In the genomic region with DNA sequence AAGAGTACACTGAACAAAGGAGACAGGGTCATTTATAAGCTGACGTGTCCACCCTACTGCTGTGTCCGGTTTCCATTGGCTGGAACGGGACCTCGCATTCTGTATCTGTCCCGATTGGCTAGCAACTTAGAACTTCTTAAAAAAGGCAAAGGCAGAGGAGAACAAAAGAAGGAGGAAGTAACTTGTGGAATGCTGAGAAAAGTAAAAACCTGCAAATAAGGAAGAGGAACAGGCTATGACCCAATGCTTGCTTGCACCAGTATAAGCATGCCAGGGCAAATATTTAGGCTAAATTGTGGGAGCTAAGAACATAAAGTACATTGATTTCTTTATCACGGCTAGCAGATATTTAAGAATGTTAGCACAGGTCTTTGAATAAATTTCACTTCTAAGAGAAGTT, we compare ENCODE assay signal across 6 cellular contexts. TPM values are rescaled to one million over a fixed set of nuclear protein-coding genes. Genes with fewer than 3 reads are reported as not detected.
"Had no signal": no experiment of that assay in that cellular context is flagged by ENCODE, and none has a peak within 500 bp of the region (broad histone marks: within the 10 kb centered on the region; RNA-seq: fewer than 3 reads in every experiment).

No MANE protein-coding gene starts in this region.

RNA-seq across cellular contexts. Expression of a gene that starts 4.4 kb away (rescaled TPM):
- total RNA-seq: activated naive CD4-positive, alpha-beta T cell treated with anti-CD3 and anti-CD28 coated beads for 36 hours; cerebellum; fibroblast of villous mesenchyme; mesothelial cell of epicardium; myocyte; occipital lobe had no signal

RNA-seq across cellular contexts. Expression of a gene that starts 30.8 kb away (rescaled TPM):
- total RNA-seq: activated naive CD4-positive, alpha-beta T cell treated with anti-CD3 and anti-CD28 coated beads for 36 hours; mesothelial cell of epicardium had no signal
